In the genomic region with DNA sequence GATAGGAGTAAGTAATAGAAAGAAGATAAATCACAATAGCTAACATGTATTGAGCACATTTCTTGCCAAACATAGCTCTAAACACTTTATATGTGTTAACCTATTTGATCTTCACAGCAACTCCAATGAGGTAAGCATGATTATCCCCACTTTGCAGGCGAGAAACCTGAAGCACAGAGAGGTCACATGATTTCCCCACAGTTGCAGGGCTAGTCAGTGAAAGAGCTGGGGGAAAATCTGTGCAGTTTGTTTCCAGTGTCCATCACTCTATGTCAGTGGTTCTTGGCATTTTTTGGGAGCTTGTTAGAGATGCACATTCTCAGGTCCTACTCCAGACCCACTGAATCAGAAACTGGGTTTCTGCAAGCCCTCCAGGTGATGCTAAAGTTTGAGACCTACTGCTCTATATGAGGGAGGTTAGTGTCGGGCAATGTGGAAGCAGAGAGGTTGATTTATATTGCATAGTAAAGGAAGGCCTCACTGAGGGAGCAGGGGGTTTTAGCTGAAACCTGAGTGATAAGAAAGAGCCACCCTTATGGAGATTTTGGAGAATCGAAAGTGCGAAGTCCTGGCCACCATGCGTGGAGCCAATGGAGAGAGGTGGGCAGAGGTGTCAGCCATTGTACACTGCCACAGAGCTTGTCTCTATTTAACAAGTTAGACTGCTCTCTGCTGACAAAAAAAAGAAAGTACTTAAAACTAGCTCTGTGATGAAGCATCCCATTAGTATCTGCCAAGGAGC, we compare ENCODE assay signal across 8 cellular contexts. TPM values are rescaled to one million over a fixed set of nuclear protein-coding genes. Genes with fewer than 3 reads are reported as not detected.
DNase-seq lines count a peak whose midpoint lies in the region; ATAC-seq and TF ChIP-seq lines count a peak whose summit lies in the region.

No MANE protein-coding gene starts in this region.

- no peaks in the 10 kb centered on the region for H3K9me3 ChIP-seq in thyroid gland

- no peak for TF ChIP-seq POLR2A in thyroid gland (IDR thresholded peaks at IDR 0.05)

- ATAC-seq in GM18870 (IDR thresholded peaks at IDR 0.05; ENCODE audit: unreplicated experiment) (peak; percentile 86), HG03066 (IDR thresholded peaks at IDR 0.05; ENCODE audit: low read depth, unreplicated experiment) (peak; percentile 78), activated B cell treated with CpG ODN at 0.5 μM for 24 hours (ENCODE audit: low read depth) (peak; percentile 98), left lobe of liver (peak; percentile 89)

- H3K27ac Mint-ChIP-seq in activated B cell treated with CpG ODN at 0.5 μM for 24 hours = peak overlapping the region; percentile 85

- no peaks in the 10 kb centered on the region for H3K4me1 ChIP-seq in thyroid gland

- POLR2A ChIA-PET in BJ (lab: Charles Lee) (interaction anchor here (1.0 kb wide), 1 partner anchor 83 kb away, joined by 4 read pairs; no protein-coding TSS in a partner anchor), activated B cell treated with CpG ODN at 0.5 μM for 24 hours (lab: Charles Lee) (interaction anchor here (0.7 to 2.5 kb wide), 4 partner anchors 29 to 83 kb away, joined by 3 to 32 read pairs (median 6); no protein-coding TSS in a partner anchor)

- H3K27me3 ChIP-seq in BJ (ENCODE audit: control insufficient read depth, insufficient read depth, low read length) = no peaks in the 10 kb centered on the region; the same call in 1 of the 2 replicates
- H3K27me3 ChIP-seq in thyroid gland = no peaks in the 10 kb centered on the region

- no peaks in the 10 kb centered on the region for H3K27me3 Mint-ChIP-seq in activated B cell treated with CpG ODN at 0.5 μM for 24 hours

- H3K4me3 ChIP-seq in BJ (ENCODE audit: low read depth, low read length) = no peak overlapping the region
- no peak overlapping the region for H3K4me3 ChIP-seq in thyroid gland (replicated peaks in 1 of 3)

- CTCF ChIA-PET in BJ (lab: Yijun Ruan, JAX) (interaction anchor here (0.7 to 2.3 kb wide), 11 partner anchors 10 to 231 kb away, joined by 3 to 100 read pairs (median 4); a partner anchor contains a TSS), activated B cell treated with CpG ODN at 0.5 μM for 24 hours (lab: Charles Lee) (interaction anchor here (0.5 to 5.8 kb wide), 25 partner anchors 8 to 521 kb away, joined by 3 to 366 read pairs (median 6); partner anchors contain the start of genes C1orf52, GNG5 and SPATA1)

- no peaks in the 10 kb centered on the region for H3K9me3 Mint-ChIP-seq in activated B cell treated with CpG ODN at 0.5 μM for 24 hours

- TF ChIP-seq CTCF in BJ (IDR thresholded peaks at IDR 0.05; ENCODE audit: insufficient read depth, low read depth, low read length) (0 out of 2 replicates have a peak, but pooled peaks have one; percentile 11), activated B cell treated with CpG ODN at 0.5 μM for 24 hours (IDR thresholded peaks at IDR 0.05) (no peak), thyroid gland (IDR thresholded peaks at IDR 0.05) (no peak)

- WGBS in thyroid gland, 2 donors = 78 to 85% methylated on average over 5 of the region's 5 CpGs

- H3K36me3 Mint-ChIP-seq in activated B cell treated with CpG ODN at 0.5 μM for 24 hours (ENCODE audit: low read depth) = no peaks in the 10 kb centered on the region

- no peak for DNase-seq in BJ (ENCODE audit: low read depth)
- no peak for DNase-seq in activated B cell treated with CpG ODN at 0.5 μM for 24 hours
- DNase-seq in left lobe of liver (ENCODE audit: low spot score) = no peak
- DNase-seq in thyroid gland = no peak
- DNase-seq in mesenteric fat pad (ENCODE audit: low spot score) = no peak
- no peak for DNase-seq in stimulated activated CD4-positive, alpha-beta T cell treated with anti-CD3 and anti-CD28 coated beads, Interleukin-1b, Interleukin-23, amount 100 ng/mL, for 48 hours

- H3K36me3 ChIP-seq in BJ (ENCODE audit: control insufficient read depth, insufficient read depth, low read length) = no peaks in the 10 kb centered on the region
- H3K36me3 ChIP-seq in thyroid gland = no peaks in the 10 kb centered on the region

- peaks cover 8% of the 10 kb centered on the region for H3K4me1 Mint-ChIP-seq in activated B cell treated with CpG ODN at 0.5 μM for 24 hours

- H3K27ac ChIP-seq in thyroid gland = no peak overlapping the region

- intact Hi-C loops in activated B cell treated with CpG ODN at 0.5 μM for 24 hours (cut with micrococcal nuclease) (loop anchor here (1.0 to 10.0 kb wide), 5 partner anchors 30 to 253 kb away; partner anchors contain the start of gene MCOLN2), thyroid gland (cut with DNase I) (no loop called here)

- peak overlapping the region; percentile 69 for H3K4me3 Mint-ChIP-seq in activated B cell treated with CpG ODN at 0.5 μM for 24 hours

RNA-seq across cellular contexts. Expression of gene MCOLN3, which starts 20.9 kb away (rescaled TPM):
- polyA plus RNA-seq in BJ (2011; rRNA removed) = 0.20 and 0.27 TPM in 2 replicates
- polyA minus RNA-seq in BJ (2011; rRNA and poly(A)+ RNA removed) = 0.05 TPM in 1 of 2 replicates, not detected in the other
- 0.16 TPM in 1 of 2 replicates, not detected in the other for total RNA-seq in activated B cell treated with CpG ODN at 0.5 μM for 24 hours
- 0.05 TPM for total RNA-seq in left lobe of liver
- total RNA-seq in thyroid gland = 1 to 10 TPM; 1.8 to 8.3 (median 3.4) TPM
- 3.8 TPM for total RNA-seq in mesenteric fat pad

RNA-seq across cellular contexts. Expression of gene MCOLN2, which starts 30.5 kb away (rescaled TPM):
- polyA plus RNA-seq in BJ (2011; rRNA removed) = 0.29 and 1.1 TPM in 2 replicates
- polyA minus RNA-seq in BJ (2011; rRNA and poly(A)+ RNA removed) = 0.26 and 0.85 TPM in 2 replicates
- total RNA-seq in activated B cell treated with CpG ODN at 0.5 μM for 24 hours (60.1 and 80.2 TPM in 2 replicates), left lobe of liver (0.33 TPM), thyroid gland (1 to 10 TPM in 3 of 4 donors, under 1 TPM in 1; 0.29 to 2.5 (median 1.4) TPM), mesenteric fat pad (0.29 TPM)

Comparison
In these comparisons a context has a peak if more than half of its experiments do, and no peak if none do; other contexts are left out.
1. RNA of gene MCOLN2, which starts 30.5 kb away (total RNA-seq): 60.1 to 80.2 TPM in activated B cell treated with CpG ODN at 0.5 μM for 24 hours; 0.29 to 2.5 TPM in thyroid gland, 0.33 TPM in left lobe of liver (single experiment) and 0.29 TPM in mesenteric fat pad (single experiment); every median in the first group is over 10 times any median in the second.
2. Peak in every context shown above with its lines, with median percentiles within 50 percentile points of each other: ATAC-seq.